Comparison of ENCODE assay signal across 1 cellular context in genomic region chr1:3790501-3790923, GRCh38.
TF ChIP-seq lines count a peak whose summit lies in the region.

No MANE protein-coding gene starts in this region.

TF ChIP-seq in IMR-90, 13 proteins besides CTCF, POLR2A, EP300 and RAD21 (continued from another document):
- TF ChIP-seq MXI1 (IDR thresholded peaks at IDR 0.05; ENCODE audit: borderline replicate concordance, low read depth, low read length): no peak
